In the genomic region with DNA sequence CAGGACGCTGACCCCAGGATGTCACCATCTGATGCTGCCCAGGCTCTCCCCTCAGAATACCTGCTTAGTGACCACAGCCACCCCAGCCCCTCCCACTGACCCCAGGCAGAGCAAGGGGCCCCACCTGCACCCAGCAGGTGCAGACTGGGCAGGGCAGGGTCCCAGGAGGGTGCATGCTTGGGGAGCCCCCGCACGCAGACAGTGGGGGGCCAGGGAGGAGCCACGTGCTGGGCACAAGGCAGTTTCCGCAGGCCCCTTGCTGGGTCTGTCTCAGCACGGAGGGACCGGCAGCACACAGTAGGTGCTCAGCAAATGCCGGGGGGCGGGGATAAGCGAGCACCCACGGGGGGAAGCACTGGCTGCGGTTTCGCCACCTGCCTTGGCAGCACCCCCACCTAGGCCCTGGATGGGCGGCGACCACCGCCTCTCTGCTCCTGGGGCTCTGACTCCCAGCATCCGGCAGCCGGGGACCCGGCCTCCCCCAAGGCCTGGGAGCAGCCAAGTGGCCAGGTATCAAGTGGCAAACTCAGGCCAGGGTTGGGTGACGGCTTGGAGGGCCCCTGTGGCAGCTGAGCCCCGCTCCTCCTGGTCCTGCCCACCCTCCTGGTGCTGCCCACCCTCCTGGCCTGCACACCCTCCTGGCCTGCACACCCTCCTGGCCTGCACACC, we compare ENCODE assay signal across 19 cellular contexts. TPM values are rescaled to one million over a fixed set of nuclear protein-coding genes. Genes with fewer than 3 reads are reported as not detected.
DNase-seq lines count a peak whose midpoint lies in the region; ATAC-seq and TF ChIP-seq lines count a peak whose summit lies in the region.
"Had no signal": no experiment of that assay in that cellular context is flagged by ENCODE, and none has a peak within 500 bp of the region (broad histone marks: within the 10 kb centered on the region; RNA-seq: fewer than 3 reads in every experiment).

No MANE protein-coding gene starts in this region.

- H4K91ac ChIP-seq in neuronal stem cell (ENCODE audit: low read depth, low read length, poor library complexity) = no peak overlapping the region

- H3K36me3 ChIP-seq in BLaER1 (no peaks in the 10 kb centered on the region), SJCRH30 (no peaks in the 10 kb centered on the region), neuronal stem cell (replicated peaks in 1 of 2; ENCODE audit: control insufficient read depth in 2 of 2, insufficient read depth in 2 of 2, low read length in 2 of 2) (no peaks in the 10 kb centered on the region), gastrocnemius medialis (no peaks in the 10 kb centered on the region)
- no peaks in the 10 kb centered on the region for H3K36me3 ChIP-seq in BLaER1 treated with 17β-estradiol and CSF1 and Interleukin-3, amounts not matched to agents 10 nM and 100 nM
- H3K36me3 ChIP-seq: BE2C had no signal

- in situ Hi-C loops in gastrocnemius medialis (cut with MboI; ENCODE audit: low sequenced_read_pairs in 4 of 4) = loop anchor here in 1 of 4 donors (25.0 kb wide), 1 partner anchor 242 kb away; the partner anchor contains the start of gene GNG13

- no peak overlapping the region for H2AFZ ChIP-seq in neuronal stem cell (ENCODE audit: low read length)

- H2BK5ac ChIP-seq in neuronal stem cell (ENCODE audit: low read length) = no peak overlapping the region

- peak overlapping the region; percentile 70 for H2AK5ac ChIP-seq in neuronal stem cell (ENCODE audit: low read depth, low read length)

- peak overlapping the region; percentile 55 for H3K23ac ChIP-seq in neuronal stem cell (ENCODE audit: low read depth, low read length, poor library complexity)

- peaks cover 4% of the 10 kb centered on the region; the same call in 1 of the 2 replicates for H4K20me1 ChIP-seq in BLaER1
- peaks cover 0 to 53% (median 0%) of the 10 kb centered on the region in 11 experiments; a peak in 6 of 22 replicates for H4K20me1 ChIP-seq in BLaER1 treated with 17β-estradiol and CSF1 and Interleukin-3, amounts not matched to agents 10 nM and 100 nM

- H2BK12ac ChIP-seq in neuronal stem cell (ENCODE audit: low read length) = peak overlapping the region; percentile 73

- no peak overlapping the region for H4K8ac ChIP-seq in neuronal stem cell (ENCODE audit: low read depth, low read length)

- H3K9ac ChIP-seq in BLaER1 (no peak overlapping the region), neuronal stem cell (ENCODE audit: low read depth, low read length, poor library complexity) (no peak overlapping the region)
- no peak overlapping the region for H3K9ac ChIP-seq in BLaER1 treated with 17β-estradiol and CSF1 and Interleukin-3, amounts not matched to agents 10 nM and 100 nM

- H3K27me3 Mint-ChIP-seq in effector memory CD8-positive, alpha-beta T cell = peaks cover 0 to 13% of the 10 kb centered on the region in 2 donors
- H3K27me3 Mint-ChIP-seq: CD4-positive, alpha-beta memory T cell; CD4-positive, CD25-positive, alpha-beta regulatory T cell had no signal

- TF ChIP-seq POLR2A in gastrocnemius medialis (IDR thresholded peaks at IDR 0.05) = no peak

- DNase-seq in SJCRH30 = peak; percentile 57 to 60
- DNase-seq in neuronal stem cell (ENCODE audit: low spot score) = no peak
- DNase-seq in DMS 273 treated with DMSO at 0.1 percent for 48 hours (lab: John Stamatoyannopoulos, UW) = no peak
- no peak for DNase-seq in gastrocnemius medialis
- DNase-seq in effector memory CD8-positive, alpha-beta T cell = no peak
- DNase-seq in SW 1271 (lab: John Stamatoyannopoulos, UW) = no peak
- DNase-seq: 8988T; ACHN; CD4-positive, CD25-positive, alpha-beta regulatory T cell; CD8-positive, alpha-beta memory T cell; COR-L47; GF-D8 had no signal

- no peak overlapping the region for H3K4ac ChIP-seq in neuronal stem cell (ENCODE audit: low read length)

- peaks cover 50% of the 10 kb centered on the region for H3K4me1 ChIP-seq in BLaER1
- H3K4me1 ChIP-seq in BLaER1 treated with 17β-estradiol and CSF1 and Interleukin-3, amounts not matched to agents 10 nM and 100 nM = peaks cover 0 to 48% (median 38%) of the 10 kb centered on the region in 10 experiments; a peak in 15 of 20 replicates
- peaks cover 52% of the 10 kb centered on the region for H3K4me1 ChIP-seq in SJCRH30
- peaks cover 7 to 9% of the 10 kb centered on the region in 2 donors for H3K4me1 ChIP-seq in neuronal stem cell (ENCODE audit: control insufficient read depth in 2 of 2, insufficient read depth in 1 of 2, low read depth in 1 of 2, low read length in 2 of 2)
- H3K4me1 ChIP-seq in gastrocnemius medialis = no peaks in the 10 kb centered on the region

- peak overlapping the region; percentile 56 for H3K14ac ChIP-seq in neuronal stem cell (ENCODE audit: low read length)

- H3K4me3 Mint-ChIP-seq in effector memory CD8-positive, alpha-beta T cell = no peak overlapping the region
- H3K4me3 Mint-ChIP-seq: CD14-positive monocyte; CD4-positive, alpha-beta memory T cell; CD4-positive, CD25-positive, alpha-beta regulatory T cell; CD8-positive, alpha-beta memory T cell had no signal

- no peak for TF ChIP-seq CTCF in gastrocnemius medialis (IDR thresholded peaks at IDR 0.05 in 4 of 5, conservative IDR thresholded peaks at IDR 0.05 in 1 of 5)

- no peak for ATAC-seq in gastrocnemius medialis
- no peak for ATAC-seq in effector memory CD8-positive, alpha-beta T cell (replicated peaks)

- no CpG with 5 or more reads among the region's 21 CpGs for WGBS in neuronal stem cell (ENCODE audit: extremely low coverage in 2 of 2, insufficient read length in 2 of 2, insufficient replicate concordance in 1 of 2), 2 donors

- H3K36me3 Mint-ChIP-seq in effector memory CD8-positive, alpha-beta T cell (ENCODE audit: insufficient read depth) = peaks cover 4% of the 10 kb centered on the region
- H3K36me3 Mint-ChIP-seq: CD14-positive monocyte; CD4-positive, alpha-beta memory T cell; CD4-positive, CD25-positive, alpha-beta regulatory T cell; CD8-positive, alpha-beta memory T cell had no signal

- H2BK15ac ChIP-seq in neuronal stem cell (ENCODE audit: low read length) = peak overlapping the region; percentile 23

- H3K4me2 ChIP-seq in BLaER1 (peak overlapping the region; percentile 72), neuronal stem cell (ENCODE audit: insufficient read depth, low read length, poor library complexity, severe bottlenecking) (no peak overlapping the region)
- peak overlapping the region in 8 of 11 experiments; percentile 49 to 76 (median 68); a peak in 14 of 22 replicates for H3K4me2 ChIP-seq in BLaER1 treated with 17β-estradiol and CSF1 and Interleukin-3, amounts not matched to agents 10 nM and 100 nM

- H3K9me3 Mint-ChIP-seq in effector memory CD8-positive, alpha-beta T cell = no peaks in the 10 kb centered on the region
- H3K9me3 Mint-ChIP-seq: CD8-positive, alpha-beta memory T cell had no signal

- intact Hi-C loops in gastrocnemius medialis (cut with DNase I; ENCODE audit: low total_unique reads) = no loop called here

- H3K4me3 ChIP-seq in BLaER1 (no peak overlapping the region), SJCRH30 (no peak overlapping the region; the same call in 1 of the 2 replicates), neuronal stem cell (ENCODE audit: low read length in 2 of 2) (no peak overlapping the region), gastrocnemius medialis (no peak overlapping the region)
- no peak overlapping the region for H3K4me3 ChIP-seq in BLaER1 treated with 17β-estradiol and CSF1 and Interleukin-3, amounts not matched to agents 10 nM and 100 nM

- H3K4me1 Mint-ChIP-seq in effector memory CD8-positive, alpha-beta T cell (ENCODE audit: low read depth in 2 of 2) = peaks cover 0 to 2% of the 10 kb centered on the region in 2 donors
- H3K4me1 Mint-ChIP-seq: CD14-positive monocyte; CD4-positive, alpha-beta memory T cell; CD4-positive, CD25-positive, alpha-beta regulatory T cell; CD8-positive, alpha-beta memory T cell had no signal

- peaks cover 3% of the 10 kb centered on the region for H3K79me1 ChIP-seq in neuronal stem cell (ENCODE audit: low read depth, low read length)

- no peak overlapping the region for H3K27ac ChIP-seq in BLaER1
- no peak overlapping the region for H3K27ac ChIP-seq in BLaER1 treated with 17β-estradiol and CSF1 and Interleukin-3, amounts not matched to agents 10 nM and 100 nM
- peak overlapping the region; percentile 64 for H3K27ac ChIP-seq in SJCRH30
- H3K27ac ChIP-seq in neuronal stem cell (replicated peaks; ENCODE audit: low read length) = no peak overlapping the region
- no peak overlapping the region for H3K27ac ChIP-seq in gastrocnemius medialis

- peaks cover 11% of the 10 kb centered on the region for H3K27me3 ChIP-seq in BLaER1
- peaks cover 8 to 36% (median 14%) of the 10 kb centered on the region in 11 experiments; a peak in 15 of 22 replicates for H3K27me3 ChIP-seq in BLaER1 treated with 17β-estradiol and CSF1 and Interleukin-3, amounts not matched to agents 10 nM and 100 nM
- no peaks in the 10 kb centered on the region for H3K27me3 ChIP-seq in SJCRH30
- peaks cover 0 to 25% (median 1%) of the 10 kb centered on the region in 3 experiments for H3K27me3 ChIP-seq in neuronal stem cell (ENCODE audit: control insufficient read depth in 3 of 3, insufficient read depth in 3 of 3, low read depth in 1 of 3, low read length in 3 of 3)
- peaks cover 13 to 45% (median 35%) of the 10 kb centered on the region in 3 donors for H3K27me3 ChIP-seq in gastrocnemius medialis

- H3K27ac Mint-ChIP-seq in effector memory CD8-positive, alpha-beta T cell = no peak overlapping the region
- H3K27ac Mint-ChIP-seq: CD14-positive monocyte; CD4-positive, alpha-beta memory T cell; CD4-positive, CD25-positive, alpha-beta regulatory T cell; CD8-positive, alpha-beta memory T cell had no signal

- peaks cover 21% of the 10 kb centered on the region for H3K9me3 ChIP-seq in BLaER1
- H3K9me3 ChIP-seq in BLaER1 treated with 17β-estradiol and CSF1 and Interleukin-3, amounts not matched to agents 10 nM and 100 nM (replicated peaks in 1 of 11) = peaks cover 15 to 23% (median 18%) of the 10 kb centered on the region in 11 experiments
- H3K9me3 ChIP-seq in SJCRH30 (replicated peaks) = peaks cover 6% of the 10 kb centered on the region
- peaks cover 6 to 8% of the 10 kb centered on the region in 2 donors for H3K9me3 ChIP-seq in neuronal stem cell (replicated peaks in 1 of 2; ENCODE audit: control insufficient read depth in 2 of 2, insufficient read depth in 1 of 2, low read depth in 1 of 2, low read length in 2 of 2)
- H3K9me3 ChIP-seq in gastrocnemius medialis = no peaks in the 10 kb centered on the region
- H3K9me3 ChIP-seq: BE2C had no signal

- H2BK120ac ChIP-seq in neuronal stem cell (ENCODE audit: low read depth, low read length) = no peak overlapping the region

- H3K18ac ChIP-seq in neuronal stem cell (ENCODE audit: low read length) = peak overlapping the region; percentile 76

RNA-seq across cellular contexts. Expression of gene SSTR5, which starts 18.7 kb away (rescaled TPM):
- total RNA-seq in SJCRH30 (2014; rRNA removed; shearing (Covaris generic)) = 3.7 and 4.5 TPM in 2 replicates
- polyA plus RNA-seq in neuronal stem cell (2013, experiment 1 of 2) = not detected
- not detected for polyA plus RNA-seq in neuronal stem cell (2013, experiment 2 of 2)
- total RNA-seq in gastrocnemius medialis = 1 to 10 TPM in 1 of 4 donors, under 1 TPM in 2, not detected in 1; 0.24 to 1.3 (median 0.33) TPM
- total RNA-seq: A673; CD4-positive, alpha-beta memory T cell; CD4-positive, CD25-positive, alpha-beta regulatory T cell; CD8-positive, alpha-beta memory T cell had no signal
- polyA plus RNA-seq: AG04450; CD14-positive monocyte; CD4-positive, alpha-beta memory T cell; CD4-positive, CD25-positive, alpha-beta regulatory T cell; CD8-positive, alpha-beta memory T cell had no signal

RNA-seq across cellular contexts. Expression of gene C1QTNF8, which starts 42.2 kb away (rescaled TPM):
- not detected in 2 replicates for total RNA-seq in SJCRH30 (2014; rRNA removed; shearing (Covaris generic))
- not detected for polyA plus RNA-seq in neuronal stem cell (2013, experiment 1 of 2)
- polyA plus RNA-seq in neuronal stem cell (2013, experiment 2 of 2) = not detected
- not detected for total RNA-seq in gastrocnemius medialis
- total RNA-seq: A673; CD4-positive, alpha-beta memory T cell; CD4-positive, CD25-positive, alpha-beta regulatory T cell; CD8-positive, alpha-beta memory T cell had no signal
- polyA plus RNA-seq: AG04450; CD14-positive monocyte; CD4-positive, alpha-beta memory T cell; CD4-positive, CD25-positive, alpha-beta regulatory T cell; CD8-positive, alpha-beta memory T cell had no signal

Comparison
In these comparisons a context has a peak if more than half of its experiments do, and no peak if none do; other contexts are left out.
1. DNase-seq: peak in SJCRH30 (2 of 2); none in neuronal stem cell (single experiment), DMS 273 treated with DMSO at 0.1 percent for 48 hours (single experiment), gastrocnemius medialis (0 of 2), effector memory CD8-positive, alpha-beta T cell (0 of 3) and SW 1271 (0 of 2).